8 cellular contexts compared by ENCODE assay signal in genomic region chr12:27243804-27244679, GRCh38. TPM values are rescaled to one million over a fixed set of nuclear protein-coding genes. Genes with fewer than 3 reads are reported as not detected.
DNase-seq lines count a peak whose midpoint lies in the region; ATAC-seq and TF ChIP-seq lines count a peak whose summit lies in the region.

Gene STK38L, plus strand, starts transcription at chr12:27244286. Its CDS starts 53,435 bp downstream, at chr12:27297721.

- no peaks in the 10 kb centered on the region for H3K27me3 Mint-ChIP-seq in IgD-negative memory B cell
- H3K27me3 Mint-ChIP-seq in activated T-cell treated with anti-CD3 and anti-CD28 coated beads, Interleukin-2, amount 50 U/mL, for 24 hours, result no peaks in the 10 kb centered on the region

- H3K27ac Mint-ChIP-seq in IgD-negative memory B cell, result peak within 1 kb of the TSS; percentile 86 to 99 (median 98)
- peak within 1 kb of the TSS; percentile 93 for H3K27ac Mint-ChIP-seq in activated T-cell treated with anti-CD3 and anti-CD28 coated beads, Interleukin-2, amount 50 U/mL, for 24 hours

- peak within 1 kb of the TSS; percentile 87 to 98 (median 96) for H3K4me3 Mint-ChIP-seq in IgD-negative memory B cell
- peak within 1 kb of the TSS; percentile 93 for H3K4me3 Mint-ChIP-seq in activated T-cell treated with anti-CD3 and anti-CD28 coated beads, Interleukin-2, amount 50 U/mL, for 24 hours

- H3K4me1 Mint-ChIP-seq in IgD-negative memory B cell, result peaks cover 33 to 40% (median 35%) of the 10 kb centered on the region in 3 donors
- H3K4me1 Mint-ChIP-seq in activated T-cell treated with anti-CD3 and anti-CD28 coated beads, Interleukin-2, amount 50 U/mL, for 24 hours (ENCODE audit: low read depth), result peaks cover 49% of the 10 kb centered on the region

- H3K9ac ChIP-seq in mucosa of stomach (ENCODE audit: low read length), result peak within 1 kb of the TSS; percentile 96

- POLR2A ChIA-PET in PC-9 (lab: Charles Lee; ENCODE audit: unreplicated experiment), result interaction anchor here (0.5 to 1.1 kb wide), 6 partner anchors 54 to 1143 kb away, joined by 3 to 12 read pairs (median 4); no protein-coding TSS in a partner anchor

- no peaks in the 10 kb centered on the region for H3K9me2 ChIP-seq in PC-9 (ENCODE audit: insufficient read depth)

- H2AFZ ChIP-seq in PC-9, result peak within 1 kb of the TSS; percentile 89

- H3K36me3 Mint-ChIP-seq in IgD-negative memory B cell, result no peaks in the 10 kb centered on the region
- H3K36me3 Mint-ChIP-seq in activated T-cell treated with anti-CD3 and anti-CD28 coated beads, Interleukin-2, amount 50 U/mL, for 24 hours (ENCODE audit: low read depth), result peaks cover 12% of the 10 kb centered on the region

- ATAC-seq in GM21529 (IDR thresholded peaks at IDR 0.05; ENCODE audit: unreplicated experiment), result peak; percentile 90

- peak within 1 kb of the TSS; percentile 86 for H3K4me2 ChIP-seq in PC-9

- peaks cover 21% of the 10 kb centered on the region for H3F3A ChIP-seq in PC-9 (ENCODE audit: insufficient read depth, low read depth)

- intact Hi-C loops in PC-9 (cut with micrococcal nuclease; ENCODE audit: unreplicated experiment), result loop anchor here (1.0 to 2.0 kb wide), 5 partner anchors 53 to 230 kb away; partner anchors contain the start of gene TM7SF3

- peaks cover 43% of the 10 kb centered on the region for H3K79me2 ChIP-seq in PC-9 (ENCODE audit: low read depth)

- H4K20me1 ChIP-seq in PC-9 (ENCODE audit: insufficient read depth), result 0 out of 2 replicates have a peak, but pooled peaks cover 5% of the 10 kb centered on the region

- peak; percentile 92 for TF ChIP-seq POLR2A in erythroblast (IDR thresholded peaks at IDR 0.05; ENCODE audit: low read length)

- H3K36me3 ChIP-seq in PC-9 (ENCODE audit: low read depth), result no peaks in the 10 kb centered on the region
- no peaks in the 10 kb centered on the region for H3K36me3 ChIP-seq in mucosa of stomach (ENCODE audit: control insufficient read depth, insufficient read depth, low read length)

- TF ChIP-seq CTCF in PC-9 (conservative IDR thresholded peaks at IDR 0.05), result peak; percentile 56

- CTCF ChIA-PET in PC-9 (lab: Charles Lee), result interaction anchor here (0.7 to 1.6 kb wide), 3 partner anchors 62 to 542 kb away, joined by 3 to 6 read pairs (median 3); no protein-coding TSS in a partner anchor

- H3K27me3 ChIP-seq in PC-9 (ENCODE audit: insufficient read depth, low read depth), result no peaks in the 10 kb centered on the region
- no peaks in the 10 kb centered on the region for H3K27me3 ChIP-seq in mucosa of stomach (ENCODE audit: control insufficient read depth, insufficient read depth, low read length)

- H3K4me1 ChIP-seq in PC-9 (replicated peaks; ENCODE audit: insufficient read depth) (peaks cover 19% of the 10 kb centered on the region), mucosa of stomach (ENCODE audit: control insufficient read depth, insufficient read depth, low read length) (no peaks in the 10 kb centered on the region)

- no TSS peak for BruUV-seq in PC-9 (replicated peaks; lab: Mats Ljungman, UMichigan)

- H3K9me3 Mint-ChIP-seq in IgD-negative memory B cell, result no peaks in the 10 kb centered on the region
- peaks cover 5% of the 10 kb centered on the region for H3K9me3 Mint-ChIP-seq in activated T-cell treated with anti-CD3 and anti-CD28 coated beads, Interleukin-2, amount 50 U/mL, for 24 hours

- DNase-seq in DMS53 (lab: John Stamatoyannopoulos, UW) (peak; percentile 100), PC-9 (peak; percentile 93 to 100), erythroblast (lab: John Stamatoyannopoulos, UW) (peak; percentile 95 to 96)
- DNase-seq in activated T-cell treated with anti-CD3 and anti-CD28 coated beads, Interleukin-2, amount 50 U/mL, for 24 hours, result peak; percentile 99
- peak; percentile 91 to 93 for DNase-seq in stimulated activated CD8-positive, alpha-beta memory T cell treated with anti-CD3 and anti-CD28 coated beads, Interleukin-7, amount 100 ng/mL, for 1 hour (ENCODE audit: low read depth in 2 of 2)

- H3K9me3 ChIP-seq in PC-9 (ENCODE audit: insufficient read depth, low read depth) (no peaks in the 10 kb centered on the region), mucosa of stomach (ENCODE audit: control insufficient read depth, low read length) (no peaks in the 10 kb centered on the region)

- peak within 1 kb of the TSS; percentile 75 for H3K27ac ChIP-seq in PC-9

- H3K4me3 ChIP-seq in PC-9 (peak within 1 kb of the TSS; percentile 64), mucosa of stomach (ENCODE audit: low read length) (peak within 1 kb of the TSS; percentile 83)

RNA-seq across cellular contexts. Expression of gene STK38L, which starts in this region (rescaled TPM):
- 12.7 TPM for polyA plus RNA-seq in IgD-negative memory B cell
- 34.7 and 40.0 TPM in 2 replicates for total RNA-seq in PC-9 (2021)

Comparison
In these comparisons a context has a peak if more than half of its experiments do, and no peak if none do; other contexts are left out.
1. Peak in every context shown above with its lines: DNase-seq, ATAC-seq, H3K4me3 ChIP-seq and H3K27ac ChIP-seq.